In the genomic region with DNA sequence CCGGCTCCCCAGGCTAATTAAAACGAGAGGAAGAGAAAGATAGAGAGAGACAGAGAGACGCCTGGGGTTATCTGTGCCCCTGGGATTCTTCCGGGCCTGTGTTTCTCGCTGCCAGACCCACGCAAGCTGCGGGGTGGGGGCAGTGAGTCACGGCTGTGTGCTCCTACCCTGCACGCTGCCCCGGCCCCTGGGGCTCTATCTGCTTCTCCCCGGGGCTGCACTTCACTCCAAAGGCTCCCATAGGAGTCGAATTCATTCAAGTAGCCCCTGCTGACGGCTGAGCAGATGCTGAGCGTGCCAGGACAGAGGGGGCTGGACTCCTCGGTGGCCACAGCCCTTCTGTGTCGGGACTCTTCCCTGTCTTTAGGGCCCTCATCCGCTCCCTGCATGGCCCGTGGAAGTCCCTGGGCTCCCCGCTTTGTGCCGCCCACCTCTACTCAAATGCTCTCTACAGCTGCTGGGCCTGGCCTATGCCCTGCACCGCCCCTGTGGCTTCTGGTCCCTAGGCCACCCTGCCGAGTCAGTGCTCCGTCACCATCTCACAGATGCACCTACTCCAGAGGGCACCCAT, we compare ENCODE assay signal across 12 cellular contexts. TPM values are rescaled to one million over a fixed set of nuclear protein-coding genes. Genes with fewer than 3 reads are reported as not detected.
DNase-seq lines count a peak whose midpoint lies in the region; ATAC-seq, FAIRE-seq and TF ChIP-seq lines count a peak whose summit lies in the region.
"Had no signal": no experiment of that assay in that cellular context is flagged by ENCODE, and none has a peak within 500 bp of the region (broad histone marks: within the 10 kb centered on the region; RNA-seq: fewer than 3 reads in every experiment).

No MANE protein-coding gene starts in this region.

- H3K9ac ChIP-seq in mesenchymal stem cell (ENCODE audit: low read length) (peak overlapping the region; percentile 48), colonic mucosa (ENCODE audit: low read depth in 2 of 2, low read length in 2 of 2) (no peak overlapping the region)

- peak overlapping the region; percentile 57 for H2AFZ ChIP-seq in mesenchymal stem cell (ENCODE audit: low read depth, low read length)

- H3K4me2 ChIP-seq in mesenchymal stem cell (ENCODE audit: low read length, poor library complexity, severe bottlenecking) = peak overlapping the region; percentile 29

- H2BK12ac ChIP-seq in mesenchymal stem cell (ENCODE audit: low read length in 2 of 2) = peak overlapping the region; percentile 99 to 100

- intact Hi-C loops in colonic mucosa (cut with DNase I) = no loop called here
- intact Hi-C loops in ascending aorta (cut with DNase I) = no loop called here

- H3K27ac ChIP-seq in mesenchymal stem cell (ENCODE audit: low read length, poor library complexity, severe bottlenecking) (no peak overlapping the region), colonic mucosa (no peak overlapping the region), ascending aorta (no peak overlapping the region)

- peak overlapping the region in 1 of 2 experiments; percentile 99 for H3K14ac ChIP-seq in mesenchymal stem cell (ENCODE audit: low read length in 2 of 2)

- H3K36me3 ChIP-seq in mesenchymal stem cell (ENCODE audit: control insufficient read depth in 1 of 2, insufficient read depth in 2 of 2, low read depth in 1 of 2, low read length in 2 of 2) (no peaks in the 10 kb centered on the region), colonic mucosa (no peaks in the 10 kb centered on the region), ascending aorta (no peaks in the 10 kb centered on the region)
- H3K36me3 ChIP-seq: uterus had no signal

- peaks cover 63% of the 10 kb centered on the region for H3K4me1 ChIP-seq in mesenchymal stem cell (ENCODE audit: control insufficient read depth, insufficient read depth, low read depth, low read length)
- no peaks in the 10 kb centered on the region for H3K4me1 ChIP-seq in colonic mucosa
- no peaks in the 10 kb centered on the region for H3K4me1 ChIP-seq in ascending aorta
- H3K4me1 ChIP-seq: uterus had no signal

- H3K9me3 ChIP-seq in mesenchymal stem cell (ENCODE audit: control insufficient read depth, low read length) = no peaks in the 10 kb centered on the region
- no peaks in the 10 kb centered on the region for H3K9me3 ChIP-seq in colonic mucosa
- no peaks in the 10 kb centered on the region for H3K9me3 ChIP-seq in ascending aorta
- H3K9me3 ChIP-seq: uterus had no signal

- H2BK5ac ChIP-seq in mesenchymal stem cell (ENCODE audit: low read depth, low read length, poor library complexity, severe bottlenecking) = no peak overlapping the region

- peak overlapping the region in 1 of 2 experiments; percentile 63 for H3K23ac ChIP-seq in mesenchymal stem cell (ENCODE audit: low read length in 2 of 2)

- H3K18ac ChIP-seq in mesenchymal stem cell (ENCODE audit: low read depth in 1 of 2, low read length in 2 of 2) = peak overlapping the region; percentile 98 to 99

- peaks cover under 1% of the 10 kb centered on the region for H3K9me3 Mint-ChIP-seq in activated naive CD8-positive, alpha-beta T cell treated with anti-CD3 and anti-CD28 coated beads, Interleukin-2, amount 10 ng/mL, durations not matched to agents 7 days and 5 days
- H3K9me3 Mint-ChIP-seq in activated naive CD8-positive, alpha-beta T cell treated with anti-CD3 and anti-CD28 coated beads for 36 hours = peaks cover under 1% of the 10 kb centered on the region
- H3K9me3 Mint-ChIP-seq: dendritic cell treated with granulocyte-macrophage colony-stimulating factor and Interleukin-4, amounts not matched to agents 40 ng/mL and 50 ng/mL, for 4 days; IgD-negative memory B cell; natural killer cell treated with Interleukin-12 subunit alpha and Interleukin-12 subunit beta and Interleukin-15 and Interleukin-18, amount 100 ng/mL, for 72 hours had no signal

- peak overlapping the region; percentile 99 for H4K91ac ChIP-seq in mesenchymal stem cell (ENCODE audit: low read length)

- WGBS in mesenchymal stem cell = 20% methylated on average over 23 of the region's 23 CpGs

- H3K4me3 Mint-ChIP-seq in activated naive CD8-positive, alpha-beta T cell treated with anti-CD3 and anti-CD28 coated beads, Interleukin-2, amount 10 ng/mL, durations not matched to agents 7 days and 5 days = no peak overlapping the region
- no peak overlapping the region for H3K4me3 Mint-ChIP-seq in activated naive CD8-positive, alpha-beta T cell treated with anti-CD3 and anti-CD28 coated beads for 36 hours
- H3K4me3 Mint-ChIP-seq: dendritic cell treated with granulocyte-macrophage colony-stimulating factor and Interleukin-4, amounts not matched to agents 40 ng/mL and 50 ng/mL, for 4 days; natural killer cell treated with Interleukin-12 subunit alpha and Interleukin-12 subunit beta and Interleukin-15 and Interleukin-18, amount 100 ng/mL, for 72 hours had no signal

- no peak overlapping the region for H2AK5ac ChIP-seq in mesenchymal stem cell (ENCODE audit: low read length, severe bottlenecking)

- H3K27me3 Mint-ChIP-seq in activated naive CD8-positive, alpha-beta T cell treated with anti-CD3 and anti-CD28 coated beads, Interleukin-2, amount 10 ng/mL, durations not matched to agents 7 days and 5 days = no peaks in the 10 kb centered on the region
- no peaks in the 10 kb centered on the region for H3K27me3 Mint-ChIP-seq in activated naive CD8-positive, alpha-beta T cell treated with anti-CD3 and anti-CD28 coated beads for 36 hours

- H2BK15ac ChIP-seq in mesenchymal stem cell (ENCODE audit: low read depth, poor library complexity, severe bottlenecking) = peak overlapping the region; percentile 85

- FAIRE-seq in urothelium cell line (lab: Jason Lieb, UNC) = no peak

- H2BK120ac ChIP-seq in mesenchymal stem cell (ENCODE audit: low read depth, low read length) = peak overlapping the region; percentile 91

- ATAC-seq in activated naive CD8-positive, alpha-beta T cell treated with anti-CD3 and anti-CD28 coated beads, Interleukin-2, amount 10 ng/mL, durations not matched to agents 7 days and 5 days (ENCODE audit: low read depth) = peak; percentile 32
- ATAC-seq: natural killer cell treated with Interleukin-12 subunit alpha and Interleukin-12 subunit beta and Interleukin-15 and Interleukin-18, amount 100 ng/mL, for 72 hours had no signal

- TF ChIP-seq CTCF in cardiac fibroblast (IDR thresholded peaks at IDR 0.05; ENCODE audit: low read depth, low read length) (no peak), colonic mucosa (IDR thresholded peaks at IDR 0.05) (no peak), ascending aorta (IDR thresholded peaks at IDR 0.05) (no peak)

- H3K4me1 Mint-ChIP-seq in activated naive CD8-positive, alpha-beta T cell treated with anti-CD3 and anti-CD28 coated beads, Interleukin-2, amount 10 ng/mL, durations not matched to agents 7 days and 5 days = peaks cover 4% of the 10 kb centered on the region
- H3K4me1 Mint-ChIP-seq in activated naive CD8-positive, alpha-beta T cell treated with anti-CD3 and anti-CD28 coated beads for 36 hours = peaks cover 7% of the 10 kb centered on the region

- no peaks in the 10 kb centered on the region for H3K36me3 Mint-ChIP-seq in activated naive CD8-positive, alpha-beta T cell treated with anti-CD3 and anti-CD28 coated beads, Interleukin-2, amount 10 ng/mL, durations not matched to agents 7 days and 5 days
- H3K36me3 Mint-ChIP-seq in activated naive CD8-positive, alpha-beta T cell treated with anti-CD3 and anti-CD28 coated beads for 36 hours = no peaks in the 10 kb centered on the region
- H3K36me3 Mint-ChIP-seq: IgD-negative memory B cell; natural killer cell treated with Interleukin-12 subunit alpha and Interleukin-12 subunit beta and Interleukin-15 and Interleukin-18, amount 100 ng/mL, for 72 hours had no signal

- H3K27me3 ChIP-seq in mesenchymal stem cell (ENCODE audit: control insufficient read depth in 1 of 2, insufficient read depth in 1 of 2, low read length in 2 of 2) = peaks cover 0 to 4% of the 10 kb centered on the region in 2 experiments
- H3K27me3 ChIP-seq in colonic mucosa = no peaks in the 10 kb centered on the region
- H3K27me3 ChIP-seq in ascending aorta = no peaks in the 10 kb centered on the region
- H3K27me3 ChIP-seq: uterus had no signal

- H3K4me3 ChIP-seq in cardiac fibroblast (replicated peaks in 1 of 2; ENCODE audit: low read depth in 2 of 2, low read length in 2 of 2) = peak overlapping the region in 1 of 2 donors; percentile 0
- H3K4me3 ChIP-seq in mesenchymal stem cell (ENCODE audit: insufficient read depth in 1 of 2, low read depth in 1 of 2, low read length in 2 of 2) = peak overlapping the region; percentile 7 to 33
- no peak overlapping the region for H3K4me3 ChIP-seq in colonic mucosa
- no peak overlapping the region for H3K4me3 ChIP-seq in ascending aorta
- H3K4me3 ChIP-seq: uterus had no signal

- no peak overlapping the region for H3K27ac Mint-ChIP-seq in activated naive CD8-positive, alpha-beta T cell treated with anti-CD3 and anti-CD28 coated beads, Interleukin-2, amount 10 ng/mL, durations not matched to agents 7 days and 5 days
- no peak overlapping the region for H3K27ac Mint-ChIP-seq in activated naive CD8-positive, alpha-beta T cell treated with anti-CD3 and anti-CD28 coated beads for 36 hours
- H3K27ac Mint-ChIP-seq: dendritic cell treated with granulocyte-macrophage colony-stimulating factor and Interleukin-4, amounts not matched to agents 40 ng/mL and 50 ng/mL, for 4 days; IgD-negative memory B cell; natural killer cell treated with Interleukin-12 subunit alpha and Interleukin-12 subunit beta and Interleukin-15 and Interleukin-18, amount 100 ng/mL, for 72 hours had no signal

- no peaks in the 10 kb centered on the region for H3K79me1 ChIP-seq in mesenchymal stem cell (replicated peaks; ENCODE audit: low read length, poor library complexity, severe bottlenecking)

- POLR2A ChIA-PET in activated naive CD8-positive, alpha-beta T cell treated with anti-CD3 and anti-CD28 coated beads, Interleukin-2, amount 10 ng/mL, durations not matched to agents 7 days and 5 days (lab: Charles Lee) = interaction anchor here (2.8 kb wide), 1 partner anchor 32 kb away, joined by 10 read pairs; no protein-coding TSS in a partner anchor

- DNase-seq in activated naive CD8-positive, alpha-beta T cell treated with anti-CD3 and anti-CD28 coated beads, Interleukin-2, amount 10 ng/mL, durations not matched to agents 7 days and 5 days = no peak
- no peak for DNase-seq in activated naive CD8-positive, alpha-beta T cell treated with anti-CD3 and anti-CD28 coated beads for 36 hours
- DNase-seq in cardiac fibroblast (ENCODE audit: low read depth in 2 of 2) = peak; percentile 75 to 91
- peak; percentile 85 for DNase-seq in mesenchymal stem cell
- peak; percentile 56 for DNase-seq in urothelium cell line (ENCODE audit: low spot score)
- DNase-seq in HuH-7.5 (ENCODE audit: low spot score) = no peak
- DNase-seq in colonic mucosa = no peak
- no peak for DNase-seq in ascending aorta (ENCODE audit: low spot score in 2 of 2)

- peak overlapping the region; percentile 97 for H4K8ac ChIP-seq in mesenchymal stem cell (ENCODE audit: low read length)

- H3K4ac ChIP-seq in mesenchymal stem cell (ENCODE audit: low read depth in 1 of 2, low read length in 2 of 2) = peak overlapping the region; percentile 83 to 97

RNA-seq across cellular contexts. Expression of gene SARDH, which starts 22.8 kb away (rescaled TPM):
- 1 to 10 TPM; 1.6 to 2.3 TPM for total RNA-seq in activated naive CD8-positive, alpha-beta T cell treated with anti-CD3 and anti-CD28 coated beads, Interleukin-2, amount 10 ng/mL, durations not matched to agents 7 days and 5 days
- 1 to 10 TPM; 2.3 to 2.7 TPM for total RNA-seq in activated naive CD8-positive, alpha-beta T cell treated with anti-CD3 and anti-CD28 coated beads for 36 hours
- polyA plus RNA-seq in mesenchymal stem cell (2013, experiment 1 of 2) = 6.4 TPM
- polyA plus RNA-seq in mesenchymal stem cell (2013, experiment 2 of 2) = 6.1 TPM
- total RNA-seq in colonic mucosa (1 to 10 TPM in 1 of 2 donors, under 1 TPM in 1; 0.66 to 1.3 TPM), ascending aorta (1.3 TPM)

Comparison
In these comparisons a context has a peak if more than half of its experiments do, and no peak if none do; other contexts are left out.
1. DNase-seq: peak in cardiac fibroblast (2 of 2), mesenchymal stem cell (single experiment) and urothelium cell line (single experiment); none in activated naive CD8-positive, alpha-beta T cell treated with anti-CD3 and anti-CD28 coated beads, Interleukin-2, amount 10 ng/mL, durations not matched to agents 7 days and 5 days (single experiment), activated naive CD8-positive, alpha-beta T cell treated with anti-CD3 and anti-CD28 coated beads for 36 hours (single experiment), HuH-7.5 (single experiment), colonic mucosa (single experiment) and ascending aorta (0 of 2).
2. H3K4me3 ChIP-seq: peak in mesenchymal stem cell (2 of 2); none in colonic mucosa (single experiment) and ascending aorta (0 of 2).